22 cellular contexts compared by ENCODE assay signal in the genomic region with DNA sequence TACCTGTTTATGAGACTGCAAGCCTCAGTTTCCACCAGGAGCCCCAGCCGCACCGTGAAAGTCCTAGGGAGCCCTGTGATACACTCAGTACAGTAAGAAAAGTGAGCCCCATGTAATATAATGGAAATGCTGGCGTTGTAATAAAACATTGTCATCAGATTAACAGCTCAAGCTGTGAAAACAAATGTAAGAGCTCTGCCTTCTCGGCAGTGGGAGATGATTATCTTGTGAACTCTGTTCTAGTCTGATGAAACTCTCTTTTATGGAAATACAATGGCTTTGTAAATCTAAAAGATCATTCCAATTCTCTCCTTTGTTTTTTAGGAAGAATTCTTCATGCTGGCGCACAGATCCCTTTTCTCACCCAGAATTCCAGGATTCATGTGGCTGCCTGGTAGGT.
DNase-seq lines count a peak whose midpoint lies in the region; ATAC-seq and TF ChIP-seq lines count a peak whose summit lies in the region.
"Had no signal": no experiment of that assay in that cellular context is flagged by ENCODE, and none has a peak within 500 bp of the region (broad histone marks: within the 10 kb centered on the region; RNA-seq: fewer than 3 reads in every experiment).

No MANE protein-coding gene starts in this region.

- H3K27me3 ChIP-seq in A673 (replicated peaks; ENCODE audit: insufficient read depth, low read depth, low read length, poor library complexity) (no peaks in the 10 kb centered on the region), HL-60 (ENCODE audit: insufficient read depth, poor library complexity, severe bottlenecking) (no peaks in the 10 kb centered on the region), neutrophil (no peaks in the 10 kb centered on the region)
- H3K27me3 ChIP-seq: BLaER1 treated with 17β-estradiol and CSF1 and Interleukin-3, amounts not matched to agents 10 nM and 100 nM; Peyer's patch had no signal

- intact Hi-C loops in A673 (cut with micrococcal nuclease; ENCODE audit: unreplicated experiment) = no loop called here

- no peak overlapping the region for H3K4me3 ChIP-seq in A673 (ENCODE audit: low read depth, low read length, poor library complexity, severe bottlenecking)
- H3K4me3 ChIP-seq in HL-60 (replicated peaks; ENCODE audit: insufficient read depth, low read length) = no peak overlapping the region
- no peak overlapping the region for H3K4me3 ChIP-seq in choroid plexus epithelial cell (ENCODE audit: low read depth, low read length)
- no peak overlapping the region for H3K4me3 ChIP-seq in neutrophil (ENCODE audit: low read depth in 1 of 2, low read length in 1 of 2)
- H3K4me3 ChIP-seq: BLaER1 treated with 17β-estradiol and CSF1 and Interleukin-3, amounts not matched to agents 10 nM and 100 nM; Peyer's patch had no signal

- H3K36me3 ChIP-seq in A673 (ENCODE audit: insufficient read depth, low read length, poor library complexity, severe bottlenecking) (no peaks in the 10 kb centered on the region), neutrophil (peaks cover 37% of the 10 kb centered on the region)
- H3K36me3 ChIP-seq: BLaER1 treated with 17β-estradiol and CSF1 and Interleukin-3, amounts not matched to agents 10 nM and 100 nM; Peyer's patch had no signal

- peaks cover 12% of the 10 kb centered on the region for H3K4me1 ChIP-seq in A673 (ENCODE audit: insufficient read depth, low read length, poor library complexity, severe bottlenecking)
- peaks cover 5 to 9% of the 10 kb centered on the region in 2 experiments for H3K4me1 ChIP-seq in neutrophil (ENCODE audit: control insufficient read depth in 1 of 2, insufficient read depth in 1 of 2, low read depth in 1 of 2, low read length in 1 of 2)
- H3K4me1 ChIP-seq: BLaER1 treated with 17β-estradiol and CSF1 and Interleukin-3, amounts not matched to agents 10 nM and 100 nM; Peyer's patch had no signal

- H3K27ac ChIP-seq in A673 (ENCODE audit: low read depth, low read length, poor library complexity, severe bottlenecking) (no peak overlapping the region), HL-60 (replicated peaks) (0 out of 2 replicates have a peak overlapping the region, but pooled peaks have one; percentile 35), neutrophil (peak overlapping the region; percentile 66)
- H3K27ac ChIP-seq: BLaER1 treated with 17β-estradiol and CSF1 and Interleukin-3, amounts not matched to agents 10 nM and 100 nM; KMS-11; Peyer's patch had no signal

- DNase-seq in A673 (ENCODE audit: low spot score) (peak; percentile 31), HL-60 (ENCODE audit: low read depth in 1 of 2, low spot score in 1 of 2) (no peak), choroid plexus epithelial cell (ENCODE audit: low read depth) (peak; percentile 2), NCI-H1105 (lab: John Stamatoyannopoulos, UW) (no peak)
- DNase-seq in NK-92 treated with Interleukin-12 subunit alpha and Interleukin-12 subunit beta, amount 100 ng/mL, for 24 hours (lab: John Stamatoyannopoulos, UW) = no peak
- DNase-seq: AML-193; CD4-positive, alpha-beta T cell; DMS53; GOT3; NCI-H1048; NCI-H1436; NCI-H187; NCI-H446; NCI-H524 treated with DMSO at 0.1 percent for 48 hours; NCI-H82; Peyer's patch had no signal

- BruUV-seq in A673 (replicated peaks; lab: Mats Ljungman, UMichigan) = no TSS peak

- TF ChIP-seq CTCF in A673 (conservative IDR thresholded peaks at IDR 0.05; ENCODE audit: low read depth, low read length) = no peak
- no peak for TF ChIP-seq CTCF in HL-60 (IDR thresholded peaks at IDR 0.05; ENCODE audit: insufficient read depth, low read length)
- no peak for TF ChIP-seq CTCF in choroid plexus epithelial cell (conservative IDR thresholded peaks at IDR 0.05; ENCODE audit: low read depth, low read length)
- no peak for TF ChIP-seq CTCF in neutrophil (IDR thresholded peaks at IDR 0.05)

- CTCF ChIA-PET in A673 (lab: Charles Lee) = no interaction called here

- no peaks in the 10 kb centered on the region for H3K9me3 ChIP-seq in A673 (ENCODE audit: low read depth, low read length, poor library complexity, severe bottlenecking)
- H3K9me3 ChIP-seq in neutrophil = no peaks in the 10 kb centered on the region
- H3K9me3 ChIP-seq: Peyer's patch had no signal

- POLR2A ChIA-PET in A673 (lab: Charles Lee; ENCODE audit: low non-redundant PET) = interaction anchor here (0.6 kb wide), 1 partner anchor 47 kb away, joined by 3 read pairs; no protein-coding TSS in a partner anchor

- no peak for ATAC-seq in GM19351 (IDR thresholded peaks at IDR 0.05; ENCODE audit: unreplicated experiment)
- ATAC-seq: HCT116, SK-N-SH treated with all-trans-retinoic acid at 6 μM for 48 hours had no signal

Comparison
In these comparisons a context has a peak if more than half of its experiments do, and no peak if none do; other contexts are left out.
1. DNase-seq: peak in A673 (single experiment) and choroid plexus epithelial cell (single experiment); none in HL-60 (0 of 2), NCI-H1105 (single experiment) and NK-92 treated with Interleukin-12 subunit alpha and Interleukin-12 subunit beta, amount 100 ng/mL, for 24 hours (single experiment).